Comparison of ENCODE assay signal across 14 cellular contexts in the genomic region with DNA sequence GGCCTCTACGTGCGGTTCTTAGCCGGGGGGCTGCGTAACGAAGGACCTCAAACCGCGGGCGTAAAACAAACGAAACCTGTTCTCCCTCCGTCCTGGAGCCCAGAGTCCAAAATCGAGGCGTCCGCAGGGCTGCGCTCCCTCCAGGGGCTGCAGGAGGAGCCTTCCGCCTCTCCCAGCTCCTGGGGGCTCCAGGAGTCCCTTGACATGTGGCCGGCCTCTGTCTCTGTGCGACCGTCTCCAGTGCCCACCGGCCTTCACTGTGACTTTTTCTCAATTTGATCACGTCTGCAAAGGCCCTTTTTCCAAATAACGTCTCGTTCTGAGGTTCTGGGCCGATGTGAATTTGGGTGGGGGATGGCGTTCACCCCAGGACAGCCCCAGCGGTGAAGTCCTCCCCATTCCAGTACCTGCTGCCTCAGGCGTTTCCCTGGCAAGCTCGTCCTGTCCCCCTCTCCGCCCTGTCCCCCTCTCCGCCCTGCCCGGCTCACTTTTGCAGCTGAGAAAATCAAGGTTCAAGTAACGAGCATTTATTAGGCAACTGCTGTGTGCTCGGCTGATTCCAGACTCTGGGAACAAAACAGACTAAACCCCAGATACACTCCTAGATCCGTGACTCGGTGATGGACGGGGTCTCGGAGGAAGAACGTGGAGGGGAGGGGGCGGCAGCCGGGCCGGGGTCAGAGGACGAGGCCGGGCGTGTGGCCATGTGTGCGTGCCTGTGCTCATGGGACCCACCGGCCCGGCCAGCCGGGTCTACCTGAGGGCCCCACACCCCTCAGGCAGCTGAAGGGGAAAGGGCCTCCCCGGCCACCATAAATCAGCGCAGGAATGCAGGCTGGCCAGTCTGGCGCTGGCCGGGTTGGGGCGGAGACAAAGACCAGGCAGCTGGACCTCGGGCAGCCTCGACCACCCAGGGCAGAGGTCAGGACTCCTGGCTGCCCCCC. TPM values are rescaled to one million over a fixed set of nuclear protein-coding genes. Genes with fewer than 3 reads are reported as not detected.
DNase-seq lines count a peak whose midpoint lies in the region; ATAC-seq and TF ChIP-seq lines count a peak whose summit lies in the region.
"Had no signal": no experiment of that assay in that cellular context is flagged by ENCODE, and none has a peak within 500 bp of the region (broad histone marks: within the 10 kb centered on the region; RNA-seq: fewer than 3 reads in every experiment).

No MANE protein-coding gene starts in this region.

- H3K36me3 Mint-ChIP-seq in glutamatergic neuron (ENCODE audit: unreplicated experiment): no peaks in the 10 kb centered on the region

- no peak for ATAC-seq in gastroesophageal sphincter
- ATAC-seq: activated CD8-positive, alpha-beta T cell treated with anti-CD3 and anti-CD28 coated beads for 36 hours had no signal

- no peaks in the 10 kb centered on the region for H3K9me3 ChIP-seq in NT2/D1 (ENCODE audit: insufficient read depth, low read length)
- H3K9me3 ChIP-seq in smooth muscle cell (replicated peaks; ENCODE audit: low read depth): no peaks in the 10 kb centered on the region
- no peaks in the 10 kb centered on the region for H3K9me3 ChIP-seq in gastroesophageal sphincter

- TF ChIP-seq CTCF in glutamatergic neuron (IDR thresholded peaks at IDR 0.05; ENCODE audit: partially characterized antibody, unreplicated experiment): no peak
- TF ChIP-seq CTCF in smooth muscle cell (IDR thresholded peaks at IDR 0.05; ENCODE audit: borderline replicate concordance, insufficient read depth, poor library complexity, severe bottlenecking): no peak
- TF ChIP-seq CTCF in gastroesophageal sphincter (IDR thresholded peaks at IDR 0.05): no peak

- DNase-seq in NT2/D1 (ENCODE audit: low read depth, low spot score): no peak
- peak; percentile 56 for DNase-seq in glutamatergic neuron
- DNase-seq in smooth muscle cell (lab: John Stamatoyannopoulos, UW; ENCODE audit: unreplicated experiment): no peak
- DNase-seq in NCI-H526 (lab: John Stamatoyannopoulos, UW): no peak
- DNase-seq: activated CD8-positive, alpha-beta T cell treated with anti-CD3 and anti-CD28 coated beads for 36 hours; activated gamma-delta T cell; brain microvascular endothelial cell; CD8-positive, alpha-beta memory T cell; NCI-H1105; NCI-H446 treated with DMSO at 0.1 percent for 48 hours; occipital lobe had no signal

- peak overlapping the region; percentile 38 for H3K4me3 Mint-ChIP-seq in glutamatergic neuron (ENCODE audit: unreplicated experiment)
- H3K4me3 Mint-ChIP-seq: activated CD8-positive, alpha-beta T cell treated with anti-CD3 and anti-CD28 coated beads for 36 hours; CD8-positive, alpha-beta memory T cell had no signal

- peaks cover 84% of the 10 kb centered on the region for H3K79me2 ChIP-seq in smooth muscle cell (ENCODE audit: low read depth)

- H3K27me3 ChIP-seq in NT2/D1 (ENCODE audit: insufficient read depth, insufficient read length) (no peaks in the 10 kb centered on the region), smooth muscle cell (ENCODE audit: low read depth) (no peaks in the 10 kb centered on the region), gastroesophageal sphincter (no peaks in the 10 kb centered on the region)
- H3K27me3 ChIP-seq: brain microvascular endothelial cell had no signal

- no peak for TF ChIP-seq EP300 in gastroesophageal sphincter (IDR thresholded peaks at IDR 0.05)

- peaks cover 54% of the 10 kb centered on the region for H3K4me1 ChIP-seq in NT2/D1 (ENCODE audit: insufficient read depth, insufficient read length)
- peaks cover 51% of the 10 kb centered on the region for H3K4me1 ChIP-seq in smooth muscle cell (ENCODE audit: low read depth)
- H3K4me1 ChIP-seq in gastroesophageal sphincter: peaks cover 0 to 15% (median 9%) of the 10 kb centered on the region in 3 donors

- H3K36me3 ChIP-seq in NT2/D1 (ENCODE audit: insufficient read depth, insufficient read length, low read length): peaks cover 26% of the 10 kb centered on the region
- H3K36me3 ChIP-seq in smooth muscle cell (ENCODE audit: low read depth): no peaks in the 10 kb centered on the region
- peaks cover 0 to 22% of the 10 kb centered on the region in 2 donors for H3K36me3 ChIP-seq in gastroesophageal sphincter

- peaks cover 8% of the 10 kb centered on the region for H3K4me1 Mint-ChIP-seq in glutamatergic neuron (ENCODE audit: low read depth, unreplicated experiment)

- peak overlapping the region; percentile 82 for H3K27ac Mint-ChIP-seq in glutamatergic neuron (ENCODE audit: unreplicated experiment)
- H3K27ac Mint-ChIP-seq: activated CD8-positive, alpha-beta T cell treated with anti-CD3 and anti-CD28 coated beads for 36 hours had no signal

- TF ChIP-seq POLR2A in gastroesophageal sphincter (IDR thresholded peaks at IDR 0.05): no peak

- peak overlapping the region; percentile 85 for H3K4me2 ChIP-seq in smooth muscle cell

- H3K9me3 Mint-ChIP-seq in glutamatergic neuron (ENCODE audit: unreplicated experiment): no peaks in the 10 kb centered on the region
- H3K9me3 Mint-ChIP-seq: activated CD8-positive, alpha-beta T cell treated with anti-CD3 and anti-CD28 coated beads for 36 hours; CD8-positive, alpha-beta memory T cell had no signal

- no peak overlapping the region for H2AFZ ChIP-seq in smooth muscle cell (ENCODE audit: low read depth)

- H3K9ac ChIP-seq in NT2/D1 (ENCODE audit: insufficient read length, low read depth) (peak overlapping the region; percentile 67), smooth muscle cell (ENCODE audit: low read depth) (peak overlapping the region; percentile 86)

- H3K27ac ChIP-seq in smooth muscle cell (ENCODE audit: low read depth): peak overlapping the region; percentile 95
- no peak overlapping the region for H3K27ac ChIP-seq in gastroesophageal sphincter
- H3K27ac ChIP-seq: brain microvascular endothelial cell had no signal

- H3F3A ChIP-seq in smooth muscle cell (ENCODE audit: low read depth): peaks cover 46% of the 10 kb centered on the region

- H3K4me3 ChIP-seq in NT2/D1 (ENCODE audit: insufficient read length, low read depth) (peak overlapping the region; percentile 11), smooth muscle cell (peak overlapping the region; percentile 31), gastroesophageal sphincter (no peak overlapping the region)

- 53% methylated on average over 53 of the region's 54 CpGs for WGBS in smooth muscle cell (ENCODE audit: low lambda C conversion rate)
- 18 to 87% methylated on average over 2 to 21 of the region's 54 CpGs for WGBS in gastroesophageal sphincter (ENCODE audit: low coverage in 1 of 2), 2 donors

- peaks cover 42% of the 10 kb centered on the region for H4K20me1 ChIP-seq in smooth muscle cell (ENCODE audit: low read depth)

- peaks cover 5% of the 10 kb centered on the region for H3K27me3 Mint-ChIP-seq in glutamatergic neuron (ENCODE audit: unreplicated experiment)
- H3K27me3 Mint-ChIP-seq: activated CD8-positive, alpha-beta T cell treated with anti-CD3 and anti-CD28 coated beads for 36 hours; CD8-positive, alpha-beta memory T cell had no signal

RNA-seq across cellular contexts. Expression of gene WDR18, which starts 28.1 kb away (rescaled TPM):
- 52.1 TPM for total RNA-seq in glutamatergic neuron (ENCODE audit: unreplicated experiment)
- 33.8 and 69.4 TPM in 2 replicates for total RNA-seq in smooth muscle cell
- 153 and 160 TPM in 2 replicates for polyA plus RNA-seq in smooth muscle cell
- total RNA-seq in gastroesophageal sphincter: 10 to 100 TPM in 3 of 4 donors, 1 to 10 TPM in 1; 7.2 to 43.9 (median 20.1) TPM

RNA-seq across cellular contexts. Expression of gene ARID3A, which starts 30.2 kb away (rescaled TPM):
- total RNA-seq in glutamatergic neuron (ENCODE audit: unreplicated experiment) (148 TPM), smooth muscle cell (50.3 TPM in 2 replicates), gastroesophageal sphincter (1 to 10 TPM; 3.6 to 6.2 (median 4.9) TPM)
- 45.7 and 75.2 TPM in 2 replicates for polyA plus RNA-seq in smooth muscle cell

RNA-seq across cellular contexts. Expression of gene KISS1R, which starts 38.9 kb away (rescaled TPM):
- total RNA-seq in glutamatergic neuron (ENCODE audit: unreplicated experiment) (not detected), smooth muscle cell (0.27 TPM in 1 of 2 replicates, not detected in the other), gastroesophageal sphincter (not detected)
- polyA plus RNA-seq in smooth muscle cell: 0.61 and 1.4 TPM in 2 replicates
- total RNA-seq: occipital lobe, RPMI7951 had no signal

RNA-seq across cellular contexts. Expression of gene R3HDM4, which starts 43.1 kb away (rescaled TPM):
- 61.9 TPM for total RNA-seq in glutamatergic neuron (ENCODE audit: unreplicated experiment)
- total RNA-seq in smooth muscle cell: 25.9 and 42.3 TPM in 2 replicates
- 69.4 and 70.5 TPM in 2 replicates for polyA plus RNA-seq in smooth muscle cell
- 10 to 100 TPM; 23.7 to 44.9 (median 32.9) TPM for total RNA-seq in gastroesophageal sphincter

RNA-seq across cellular contexts. Expression of gene GRIN3B, which starts 44.1 kb away (rescaled TPM):
- total RNA-seq in glutamatergic neuron (ENCODE audit: unreplicated experiment) (0.93 TPM), smooth muscle cell (1.2 and 12.6 TPM in 2 replicates), gastroesophageal sphincter (not detected)
- polyA plus RNA-seq in smooth muscle cell: 1.2 and 3.6 TPM in 2 replicates
- total RNA-seq: CD8-positive, alpha-beta memory T cell; lower leg skin; occipital lobe had no signal
- polyA plus RNA-seq: CD8-positive, alpha-beta memory T cell had no signal

Comparison
In these comparisons a context has a peak if more than half of its experiments do, and no peak if none do; other contexts are left out.
1. H3K4me3 ChIP-seq: peak in NT2/D1 (single experiment) and smooth muscle cell (single experiment); none in gastroesophageal sphincter (0 of 2).